1 cellular context compared by ENCODE assay signal in genomic region chr6:149903938-149904611, GRCh38.
TF ChIP-seq lines count a peak whose summit lies in the region.

No MANE protein-coding gene starts in this region.

TF ChIP-seq in HepG2, 621 proteins besides CTCF, POLR2A, EP300 and RAD21 (continues in another document):
- TF ChIP-seq CBFB (CRISPR knock-in tag; IDR thresholded peaks at IDR 0.05), result no peak
- TF ChIP-seq XRCC5 (optimal IDR thresholded peaks at IDR 0.05; ENCODE audit: low read length), result peak; percentile 38
- TF ChIP-seq BCLAF1 (IDR thresholded peaks at IDR 0.05), result no peak
- no peak for TF ChIP-seq FOXK2 (IDR thresholded peaks at IDR 0.05)
- TF ChIP-seq TBL1XR1 (IDR thresholded peaks at IDR 0.05; ENCODE audit: borderline replicate concordance, low read length, partially characterized antibody), result no peak
- TF ChIP-seq CENPT (CRISPR knock-in tag; IDR thresholded peaks at IDR 0.05; ENCODE audit: low read depth), result no peak
- TF ChIP-seq MAX (IDR thresholded peaks at IDR 0.05), result no peak
- no peak for TF ChIP-seq NR2C2 (CRISPR knock-in tag; IDR thresholded peaks at IDR 0.05; ENCODE audit: borderline replicate concordance)
- no peak for TF ChIP-seq ZBTB49 (CRISPR knock-in tag; IDR thresholded peaks at IDR 0.05; ENCODE audit: borderline replicate concordance)
- no peak for TF ChIP-seq FOXJ3 (CRISPR knock-in tag; IDR thresholded peaks at IDR 0.05; ENCODE audit: borderline replicate concordance)
- TF ChIP-seq ZSCAN9 (CRISPR knock-in tag; IDR thresholded peaks at IDR 0.05; ENCODE audit: borderline replicate concordance), result no peak
- no peak for TF ChIP-seq WIZ (CRISPR knock-in tag; IDR thresholded peaks at IDR 0.05)
- no peak for TF ChIP-seq IKZF1 (IDR thresholded peaks at IDR 0.05)
- no peak for TF ChIP-seq ZNF576 (CRISPR knock-in tag; IDR thresholded peaks at IDR 0.05)
- TF ChIP-seq FOSL2 (CRISPR knock-in tag; IDR thresholded peaks at IDR 0.05), result no peak
- no peak for TF ChIP-seq RORA (CRISPR knock-in tag; IDR thresholded peaks at IDR 0.05)
- no peak for TF ChIP-seq ZNF460 (CRISPR knock-in tag; IDR thresholded peaks at IDR 0.05; ENCODE audit: borderline replicate concordance)
- no peak for TF ChIP-seq ZNF558 (CRISPR knock-in tag; IDR thresholded peaks at IDR 0.05; ENCODE audit: borderline replicate concordance)
- TF ChIP-seq ZFX (CRISPR knock-in tag; IDR thresholded peaks at IDR 0.05; ENCODE audit: low read depth), result peak; percentile 42; the same call in 1 of the 2 replicates
- TF ChIP-seq ZNF276 (CRISPR knock-in tag; IDR thresholded peaks at IDR 0.05; ENCODE audit: low read depth), result no peak
- TF ChIP-seq ZHX2 (IDR thresholded peaks at IDR 0.05; ENCODE audit: low read depth), result no peak
- TF ChIP-seq ZHX2 (CRISPR knock-in tag; IDR thresholded peaks at IDR 0.05; ENCODE audit: borderline replicate concordance), result no peak
- 0 out of 2 replicates have a peak, but pooled peaks have one; percentile 39 for TF ChIP-seq ZFP91 (CRISPR knock-in tag; IDR thresholded peaks at IDR 0.05; ENCODE audit: borderline replicate concordance)
- no peak for TF ChIP-seq ZNF224 (CRISPR knock-in tag; IDR thresholded peaks at IDR 0.05)
- TF ChIP-seq FOXA3 (CRISPR knock-in tag; IDR thresholded peaks at IDR 0.05), result no peak
- TF ChIP-seq PAF1 (CRISPR knock-in tag; IDR thresholded peaks at IDR 0.05), result no peak
- peak; percentile 43 for TF ChIP-seq SALL1 (CRISPR knock-in tag; IDR thresholded peaks at IDR 0.05)
- TF ChIP-seq CEBPG (CRISPR knock-in tag; IDR thresholded peaks at IDR 0.05), result no peak
- TF ChIP-seq ZNF318 (CRISPR knock-in tag; IDR thresholded peaks at IDR 0.05), result no peak
